8 cellular contexts compared by ENCODE assay signal in the genomic region with DNA sequence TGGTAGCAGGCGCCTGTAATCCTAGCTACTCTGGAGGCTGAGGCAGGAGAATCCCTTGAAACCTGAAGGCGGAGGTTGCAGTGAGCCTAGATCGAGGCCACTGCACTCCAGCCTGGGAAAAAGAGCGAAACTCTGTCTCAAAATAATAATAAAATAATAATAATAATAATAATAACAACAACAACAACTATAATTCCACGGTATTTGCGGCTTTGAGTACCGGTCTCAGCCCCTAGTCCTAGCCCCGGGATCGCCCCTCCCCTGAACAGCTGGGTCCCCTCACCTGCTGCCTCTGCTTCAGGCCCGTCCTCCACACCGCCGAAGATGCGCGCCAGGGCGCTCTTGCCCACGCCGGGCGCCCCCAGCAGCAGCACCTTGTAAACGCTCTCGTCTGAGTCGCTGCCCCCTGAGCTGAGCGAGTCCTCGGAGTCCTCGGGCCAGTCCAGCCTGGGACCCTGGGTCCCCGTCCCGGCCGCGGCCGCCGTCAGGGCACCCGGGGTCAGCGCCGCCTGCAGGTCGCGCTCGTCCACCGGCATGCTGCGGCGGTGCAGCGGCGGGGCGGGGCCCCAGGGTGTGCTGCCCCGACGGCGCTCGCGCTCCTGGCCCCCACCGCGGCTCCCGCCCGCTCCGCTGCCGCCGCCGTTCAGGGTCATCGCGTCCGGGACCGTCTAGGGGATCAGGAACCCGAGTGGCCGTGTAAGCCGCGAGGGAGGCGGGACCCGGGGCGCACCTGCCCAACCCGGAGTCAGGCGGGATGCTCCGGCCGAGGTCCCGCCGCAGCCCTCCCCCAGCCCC. TPM values are rescaled to one million over a fixed set of nuclear protein-coding genes. Genes with fewer than 3 reads are reported as not detected.
DNase-seq lines count a peak whose midpoint lies in the region; ATAC-seq lines count a peak whose summit lies in the region.

No MANE protein-coding gene starts in this region.

- no peak overlapping the region for H3K27ac Mint-ChIP-seq in IgD-negative memory B cell

- H3K4me1 ChIP-seq in ES-I3 (ENCODE audit: insufficient read depth, low read length): peaks cover 13% of the 10 kb centered on the region; the same call in 1 of the 2 replicates

- H3K4me3 Mint-ChIP-seq in IgD-negative memory B cell: peak overlapping the region in 3 of 4 donors; percentile 73 to 86 (median 83)

- peaks cover 31% of the 10 kb centered on the region for H3K27me3 Mint-ChIP-seq in IgD-negative memory B cell

- peaks cover 0 to 3% (median 0%) of the 10 kb centered on the region in 3 donors for H3K4me1 Mint-ChIP-seq in IgD-negative memory B cell

- peaks cover 1% of the 10 kb centered on the region for H3K36me3 Mint-ChIP-seq in IgD-negative memory B cell

- no peaks in the 10 kb centered on the region for H3K9me3 ChIP-seq in ES-I3 (ENCODE audit: control insufficient read depth, insufficient read depth, low read length)

- H3K4me3 ChIP-seq in skeletal muscle cell (ENCODE audit: low read depth, low read length): peak overlapping the region; percentile 37

- DNase-seq in activated naive CD4-positive, alpha-beta T cell treated with Interleukin-2 at 50 U/mL for 16 hours: peak; percentile 51
- DNase-seq in left cardiac atrium (no peak), skeletal muscle cell (ENCODE audit: low read depth) (no peak)

- H3K9ac ChIP-seq in ES-I3 (ENCODE audit: low read depth, low read length): peak overlapping the region; percentile 60; the same call in 1 of the 2 replicates

- H3K36me3 ChIP-seq in ES-I3 (ENCODE audit: insufficient read depth, low read length): no peaks in the 10 kb centered on the region

- intact Hi-C loops in left cardiac atrium (cut with DNase I): no loop called here

- ATAC-seq in left cardiac atrium (peak; percentile 25 to 48), HG03565 (IDR thresholded peaks at IDR 0.05; ENCODE audit: unreplicated experiment) (no peak), HG02642 (IDR thresholded peaks at IDR 0.05; ENCODE audit: poor library complexity, unreplicated experiment) (no peak), GM21367 (IDR thresholded peaks at IDR 0.05; ENCODE audit: unreplicated experiment) (no peak)

- H3K9me3 Mint-ChIP-seq in IgD-negative memory B cell: no peaks in the 10 kb centered on the region

RNA-seq across cellular contexts. Expression of a gene that starts 0.6 kb away (rescaled TPM):
- not detected for polyA plus RNA-seq in IgD-negative memory B cell
- total RNA-seq in left cardiac atrium: 100 to 1,000 TPM in 1 of 2 donors, 10 to 100 TPM in 1; 58.3 to 325 TPM

RNA-seq across cellular contexts. Expression of a gene that starts 6.0 kb away (rescaled TPM):
- polyA plus RNA-seq in IgD-negative memory B cell: not detected
- total RNA-seq in left cardiac atrium: under 1 TPM; 0.39 to 0.47 TPM

RNA-seq across cellular contexts. Expression of a gene that starts 9.5 kb away (rescaled TPM):
- polyA plus RNA-seq in IgD-negative memory B cell: 104 TPM
- total RNA-seq in left cardiac atrium: 100 to 1,000 TPM in 1 of 2 donors, 10 to 100 TPM in 1; 92.7 to 120 TPM

RNA-seq across cellular contexts. Expression of a gene that starts 10.6 kb away (rescaled TPM):
- polyA plus RNA-seq in IgD-negative memory B cell: 26.9 TPM
- total RNA-seq in left cardiac atrium: 10 to 100 TPM; 27.6 to 48.0 TPM

RNA-seq across cellular contexts. Expression of a gene that starts 36.3 kb away (rescaled TPM):
- polyA plus RNA-seq in IgD-negative memory B cell: 0.35 TPM
- 1 to 10 TPM in 1 of 2 donors, under 1 TPM in 1; 0.63 to 1.4 TPM for total RNA-seq in left cardiac atrium

Comparison
In these comparisons a context has a peak if more than half of its experiments do, and no peak if none do; other contexts are left out.
1. ATAC-seq: peak in left cardiac atrium (2 of 2); none in HG03565 (single experiment), HG02642 (single experiment) and GM21367 (single experiment).